ENCODE assay signal across 9 cellular contexts in genomic region chr1:155912056-155912536, GRCh38. TPM values are rescaled to one million over a fixed set of nuclear protein-coding genes. Genes with fewer than 3 reads are reported as not detected.
A peak's percentile ranks its signal among the peaks of the same experiment; 100 is the strongest.
DNase-seq lines count a peak whose midpoint lies in the region; ATAC-seq and TF ChIP-seq lines count a peak whose summit lies in the region.
"Had no signal": no experiment of that assay in that cellular context is flagged by ENCODE, and none has a peak within 500 bp of the region (broad histone marks: within the 10 kb centered on the region; RNA-seq: fewer than 3 reads in every experiment).

No MANE protein-coding gene starts in this region.

- peak; percentile 9 for ATAC-seq in GM21381 (IDR thresholded peaks at IDR 0.05; ENCODE audit: unreplicated experiment)
- peak in 3 of 4 donors; percentile 18 to 29 (median 25) for ATAC-seq in psoas muscle
- ATAC-seq in HG03571 (IDR thresholded peaks at IDR 0.05; ENCODE audit: unreplicated experiment) = no peak

- peak overlapping the region; percentile 74 for H3K4me3 ChIP-seq in psoas muscle

- peaks cover 15 to 86% of the 10 kb centered on the region in 2 donors for H3K36me3 ChIP-seq in psoas muscle (ENCODE audit: insufficient read depth in 1 of 2, low read depth in 1 of 2)

- no peak for DNase-seq in epithelial cell of prostate (ENCODE audit: low read depth, low spot score)
- DNase-seq in psoas muscle = no peak
- DNase-seq in iPS-NIHi11 (ENCODE audit: low spot score) = no peak
- DNase-seq in NCI-H1092 (lab: John Stamatoyannopoulos, UW) = no peak
- DNase-seq in OCI-M2 (lab: John Stamatoyannopoulos, UW; ENCODE audit: unreplicated experiment) = no peak
- DNase-seq: stimulated activated CD4-positive, alpha-beta T cell treated with anti-CD3 and anti-CD28 coated beads, Interleukin-1b, Interleukin-23, amount 100 ng/mL, for 48 hours had no signal

- no peaks in the 10 kb centered on the region for H3K27me3 ChIP-seq in psoas muscle (ENCODE audit: insufficient read depth in 3 of 3, low read length in 2 of 3)

- peaks cover 12% of the 10 kb centered on the region for H3K4me1 ChIP-seq in psoas muscle

- 69 to 85% (median 77%) methylated on average over 11 of the region's 11 CpGs for WGBS in psoas muscle, 3 donors

- H3K27ac ChIP-seq in epithelial cell of prostate (peak overlapping the region; percentile 93), psoas muscle (peak overlapping the region; percentile 81)

- intact Hi-C loops in psoas muscle (cut with DNase I) = loop anchor here in 1 of 2 donors (5.0 kb wide), 1 partner anchor 55 kb away; the partner anchor contains the start of genes GON4L and SYT11

- TF ChIP-seq CTCF in psoas muscle (IDR thresholded peaks at IDR 0.05) = no peak

- H3K9me3 ChIP-seq in psoas muscle = no peaks in the 10 kb centered on the region

TF ChIP-seq in PFSK-1, 5 proteins besides CTCF, POLR2A, EP300 and RAD21:
- peak; percentile 54; the same call in 1 of the 2 replicates for TF ChIP-seq POLR2AphosphoS5 (IDR thresholded peaks at IDR 0.05; ENCODE audit: low read depth, low read length)
- peak; percentile 24; the same call in 1 of the 2 replicates for TF ChIP-seq SIN3A (IDR thresholded peaks at IDR 0.05; ENCODE audit: borderline replicate concordance, insufficient read depth, low read length)
- TF ChIP-seq TAF1 (IDR thresholded peaks at IDR 0.05; ENCODE audit: borderline replicate concordance, insufficient read depth, low read length) = no peak

RNA-seq across cellular contexts. Expression of gene RIT1, which starts 0.9 kb away (rescaled TPM):
- polyA plus RNA-seq in PFSK-1 (2012; ENCODE audit: insufficient read length, low read depth) = 34.0 TPM
- total RNA-seq in psoas muscle = 10 to 100 TPM; 11.1 to 16.9 (median 12.8) TPM
- 10 to 100 TPM in 2 of 3 donors, 1 to 10 TPM in 1; 5.1 to 11.0 (median 10.4) TPM for polyA plus RNA-seq in psoas muscle

RNA-seq across cellular contexts. Expression of gene KHDC4, which starts 22.1 kb away (rescaled TPM):
- polyA plus RNA-seq in PFSK-1 (2012; ENCODE audit: insufficient read length, low read depth) = 21.8 TPM
- total RNA-seq in psoas muscle = 10 to 100 TPM; 16.4 to 26.1 (median 23.1) TPM
- 10 to 100 TPM; 11.0 to 33.1 (median 11.2) TPM for polyA plus RNA-seq in psoas muscle

RNA-seq across cellular contexts. Expression of gene RXFP4, which starts 29.3 kb away (rescaled TPM):
- 0.23 TPM for polyA plus RNA-seq in PFSK-1 (2012; ENCODE audit: insufficient read length, low read depth)
- total RNA-seq in psoas muscle = not detected
- polyA plus RNA-seq in psoas muscle = not detected

RNA-seq across cellular contexts. Expression of gene SYT11, which starts 52.7 kb away (rescaled TPM):
- 0.14 TPM for polyA plus RNA-seq in PFSK-1 (2012; ENCODE audit: insufficient read length, low read depth)
- total RNA-seq in psoas muscle = 1 to 10 TPM; 1.5 to 5.0 (median 3.0) TPM
- 1 to 10 TPM; 2.0 to 4.5 (median 2.8) TPM for polyA plus RNA-seq in psoas muscle

RNA-seq across cellular contexts. Expression of gene GON4L, which starts 55.1 kb away (rescaled TPM):
- polyA plus RNA-seq in PFSK-1 (2012; ENCODE audit: insufficient read length, low read depth) = 16.0 TPM
- total RNA-seq in psoas muscle = 10 to 100 TPM; 21.0 to 29.9 (median 24.1) TPM
- 10 to 100 TPM; 10.6 to 16.6 (median 12.0) TPM for polyA plus RNA-seq in psoas muscle
